Comparison of ENCODE assay signal across 27 cellular contexts in genomic region chr1:5907386-5907785, GRCh38.
"Had no signal": no experiment of that assay in that cellular context is flagged by ENCODE, and none has a peak within 500 bp of the region (broad histone marks: within the 10 kb centered on the region; RNA-seq: fewer than 3 reads in every experiment).

No MANE protein-coding gene starts in this region.

- H3K9ac ChIP-seq: KMS-11 had no signal

- DNase-seq: activated B cell treated with CpG ODN at 0.5 μM for 24 hours; activated CD4-positive, alpha-beta T cell treated with anti-CD3 and anti-CD28 coated beads for 1 hour; activated CD4-positive, alpha-beta T cell treated with anti-CD3 and anti-CD28 coated beads, Interleukin-2, amount 10 ng/mL, durations not matched to agents 7 days and 5 days; activated CD8-positive, alpha-beta T cell treated with anti-CD3 and anti-CD28 coated beads for 36 hours; activated gamma-delta T cell treated with Interleukin-2 at 50 U/mL for 16 hours; activated naive CD4-positive, alpha-beta T cell treated with anti-CD3 and anti-CD28 coated beads, Interleukin-2, amount 50 U/mL, for 16 hours; activated naive CD8-positive, alpha-beta T cell treated with anti-CD3 and anti-CD28 coated beads, Interleukin-2, amount 10 ng/mL, durations not matched to agents 7 days and 5 days; activated T-cell treated with anti-CD3 and anti-CD28 coated beads, Interleukin-2, amount 50 U/mL, for 24 hours; anterior cingulate cortex; caudate nucleus; MG63; MV-4-11; NCI-H1092 treated with DMSO at 0.1 percent for 48 hours; NCI-H1417 treated with DMSO at 0.1 percent for 48 hours; NCI-H1694; NCI-H2029; NCI-H2107; NCI-H2171 treated with DMSO at 0.1 percent for 48 hours; NCI-H345; NCI-H510A; NCI-H526 treated with DMSO at 0.1 percent for 48 hours; NCI-H82; SIG-M5; T-helper 17 cell; T-helper 9 cell had no signal

- H3K4me1 ChIP-seq: adrenal gland had no signal

- H3K4me3 ChIP-seq: adrenal gland, MG63 had no signal

- H3K9me3 ChIP-seq: adrenal gland, MG63 had no signal

- H3K27me3 ChIP-seq: adrenal gland, MG63 had no signal

- H3K4me2 ChIP-seq: KMS-11 had no signal

- H3K27ac ChIP-seq: adrenal gland, KMS-11 had no signal
